9 cellular contexts compared by ENCODE assay signal in the genomic region with DNA sequence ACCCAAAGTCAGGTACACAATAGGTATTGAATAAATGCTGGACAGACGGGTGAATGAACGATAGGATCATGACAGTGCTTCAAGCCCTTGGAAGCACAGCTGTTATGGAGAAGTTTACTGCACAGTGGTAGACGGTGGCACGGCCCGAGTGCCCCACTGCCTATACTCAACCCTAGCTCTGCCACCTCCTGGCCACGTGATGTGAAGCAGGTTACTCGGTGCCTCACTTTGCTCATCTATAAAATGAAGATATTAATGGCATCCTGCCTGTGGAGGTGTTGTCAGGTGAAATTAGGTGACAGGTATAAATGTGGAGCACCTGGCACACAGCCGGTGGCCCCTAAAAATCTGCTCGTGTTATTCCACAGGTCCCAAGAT. TPM values are rescaled to one million over a fixed set of nuclear protein-coding genes. Genes with fewer than 3 reads are reported as not detected.
DNase-seq lines count a peak whose midpoint lies in the region; ATAC-seq, FAIRE-seq and TF ChIP-seq lines count a peak whose summit lies in the region.
"Had no signal": no experiment of that assay in that cellular context is flagged by ENCODE, and none has a peak within 500 bp of the region (broad histone marks: within the 10 kb centered on the region; RNA-seq: fewer than 3 reads in every experiment).

No MANE protein-coding gene starts in this region.

- H3K9me3 Mint-ChIP-seq in T-helper 1 cell treated with Interleukin-12 subunit alpha and Interleukin-12 subunit beta and Interleukin-4 antibody, amounts not matched to agents 30 μg/mL and 1 μg/mL, for 36 hours, result peaks cover 6% of the 10 kb centered on the region
- H3K9me3 Mint-ChIP-seq in astrocyte (ENCODE audit: unreplicated experiment) (no peaks in the 10 kb centered on the region), memory B cell (no peaks in the 10 kb centered on the region)

- DNase-seq in HTR-8/SVneo (ENCODE audit: insufficient read length, low spot score), result peak; percentile 31
- no peak for DNase-seq in astrocyte (ENCODE audit: low read depth)
- DNase-seq in memory B cell (ENCODE audit: low spot score in 2 of 2), result peak; percentile 59 to 61
- no peak for DNase-seq in mesenteric fat pad (ENCODE audit: low spot score)
- no peak for DNase-seq in NCI-H146 treated with DMSO at 0.1 percent for 48 hours (lab: John Stamatoyannopoulos, UW; ENCODE audit: unreplicated experiment)

- peak; percentile 73 for FAIRE-seq in HTR-8/SVneo (lab: Jason Lieb, UNC)
- FAIRE-seq in astrocyte (lab: Jason Lieb, UNC), result no peak
- FAIRE-seq: TTC549 had no signal

- no peaks in the 10 kb centered on the region for H3K79me2 ChIP-seq in astrocyte (ENCODE audit: insufficient read depth, low read length)

- H3K9ac ChIP-seq in astrocyte (ENCODE audit: low read length), result no peak overlapping the region

- H3K36me3 ChIP-seq in astrocyte (ENCODE audit: insufficient read depth, low read length) (no peaks in the 10 kb centered on the region), thymus (ENCODE audit: control insufficient read depth, insufficient read depth) (no peaks in the 10 kb centered on the region)

- H3K27me3 Mint-ChIP-seq in T-helper 1 cell treated with Interleukin-12 subunit alpha and Interleukin-12 subunit beta and Interleukin-4 antibody, amounts not matched to agents 30 μg/mL and 1 μg/mL, for 36 hours (ENCODE audit: low read depth), result no peaks in the 10 kb centered on the region
- H3K27me3 Mint-ChIP-seq in astrocyte (ENCODE audit: low read depth, unreplicated experiment), result peaks cover 65% of the 10 kb centered on the region
- H3K27me3 Mint-ChIP-seq in memory B cell, result peaks cover 1% of the 10 kb centered on the region

- peak overlapping the region; percentile 82 for H3K4me3 Mint-ChIP-seq in T-helper 1 cell treated with Interleukin-12 subunit alpha and Interleukin-12 subunit beta and Interleukin-4 antibody, amounts not matched to agents 30 μg/mL and 1 μg/mL, for 36 hours
- H3K4me3 Mint-ChIP-seq in astrocyte (ENCODE audit: unreplicated experiment) (no peak overlapping the region), memory B cell (peak overlapping the region; percentile 92)

- no peak overlapping the region for H3K4me2 ChIP-seq in astrocyte (ENCODE audit: low read length)

- 26% methylated on average over 9 of the region's 9 CpGs for WGBS in thymus

- H2AFZ ChIP-seq in astrocyte (ENCODE audit: low read depth, low read length), result no peak overlapping the region

- H3K27ac ChIP-seq in astrocyte (ENCODE audit: low read depth, low read length) (no peak overlapping the region), thymus (ENCODE audit: low read depth) (no peak overlapping the region)

- peaks cover 66% of the 10 kb centered on the region for H3K4me1 Mint-ChIP-seq in T-helper 1 cell treated with Interleukin-12 subunit alpha and Interleukin-12 subunit beta and Interleukin-4 antibody, amounts not matched to agents 30 μg/mL and 1 μg/mL, for 36 hours (ENCODE audit: low read depth)
- peaks cover 12% of the 10 kb centered on the region for H3K4me1 Mint-ChIP-seq in astrocyte (ENCODE audit: low read depth, unreplicated experiment)
- H3K4me1 Mint-ChIP-seq in memory B cell, result peaks cover 34% of the 10 kb centered on the region

- peaks cover 8% of the 10 kb centered on the region for H3K4me1 ChIP-seq in astrocyte (ENCODE audit: insufficient read depth, low read length)
- H3K4me1 ChIP-seq in thymus (ENCODE audit: control insufficient read depth, insufficient read depth, low read length), result no peaks in the 10 kb centered on the region

- peak overlapping the region; percentile 95 for H3K27ac Mint-ChIP-seq in T-helper 1 cell treated with Interleukin-12 subunit alpha and Interleukin-12 subunit beta and Interleukin-4 antibody, amounts not matched to agents 30 μg/mL and 1 μg/mL, for 36 hours
- H3K27ac Mint-ChIP-seq in astrocyte (ENCODE audit: unreplicated experiment), result no peak overlapping the region
- H3K27ac Mint-ChIP-seq in memory B cell, result peak overlapping the region; percentile 75

- ATAC-seq in memory B cell (ENCODE audit: low read depth), result peak; percentile 63

- H3K36me3 Mint-ChIP-seq in T-helper 1 cell treated with Interleukin-12 subunit alpha and Interleukin-12 subunit beta and Interleukin-4 antibody, amounts not matched to agents 30 μg/mL and 1 μg/mL, for 36 hours (ENCODE audit: low read depth), result peaks cover 22% of the 10 kb centered on the region
- H3K36me3 Mint-ChIP-seq in astrocyte (ENCODE audit: low read depth, unreplicated experiment), result no peaks in the 10 kb centered on the region
- no peaks in the 10 kb centered on the region for H3K36me3 Mint-ChIP-seq in memory B cell

- H3K4me3 ChIP-seq in astrocyte (ENCODE audit: insufficient read depth, low read depth, low read length) (no peak overlapping the region), thymus (ENCODE audit: low read length) (peak overlapping the region; percentile 26)

- TF ChIP-seq CTCF in GM12872 (IDR thresholded peaks at IDR 0.05; ENCODE audit: insufficient read depth, low read depth, low read length), result peak; percentile 62
- TF ChIP-seq CTCF in astrocyte (IDR thresholded peaks at IDR 0.05; ENCODE audit: insufficient read depth, low read depth, low read length), result peak; percentile 16

- no peaks in the 10 kb centered on the region for H4K20me1 ChIP-seq in astrocyte (ENCODE audit: insufficient read depth, low read length)

- H3K27me3 ChIP-seq in astrocyte (ENCODE audit: insufficient read depth, low read length) (peaks cover 8% of the 10 kb centered on the region), thymus (ENCODE audit: control insufficient read depth, insufficient read depth) (no peaks in the 10 kb centered on the region)

- no peaks in the 10 kb centered on the region for H3K9me3 ChIP-seq in astrocyte (ENCODE audit: insufficient read depth, low read depth, low read length)
- H3K9me3 ChIP-seq in thymus (ENCODE audit: control insufficient read depth), result no peaks in the 10 kb centered on the region

RNA-seq across cellular contexts. Expression of a gene that starts 5.8 kb away (rescaled TPM):
- total RNA-seq in astrocyte (0.25 TPM in 1 of 2 replicates, not detected in the other), mesenteric fat pad (1.2 TPM)
- polyA plus RNA-seq in thymus, result 2.6 TPM

RNA-seq across cellular contexts. Expression of a gene that starts 26.5 kb away (rescaled TPM):
- total RNA-seq in astrocyte (not detected in 2 replicates), mesenteric fat pad (not detected)
- not detected for polyA plus RNA-seq in thymus

RNA-seq across cellular contexts. Expression of a gene that starts 43.4 kb away (rescaled TPM):
- not detected in 2 replicates for total RNA-seq in astrocyte
- 0.11 TPM for polyA plus RNA-seq in thymus
- total RNA-seq in mesenteric fat pad, result not detected

RNA-seq across cellular contexts. Expression of a gene that starts 55.6 kb away (rescaled TPM):
- total RNA-seq in astrocyte (3.1 and 3.3 TPM in 2 replicates), mesenteric fat pad (1.2 TPM)
- 0.27 TPM for polyA plus RNA-seq in thymus

Comparison
In these comparisons a context has a peak if more than half of its experiments do, and no peak if none do; other contexts are left out.
1. DNase-seq: peak in HTR-8/SVneo (single experiment) and memory B cell (2 of 2); none in astrocyte (single experiment), mesenteric fat pad (single experiment) and NCI-H146 treated with DMSO at 0.1 percent for 48 hours (single experiment).